In genomic region chr1:63524166-63524565, GRCh38 we compare ENCODE assay signal across 8 cellular contexts. TPM values are rescaled to one million over a fixed set of nuclear protein-coding genes. Genes with fewer than 3 reads are reported as not detected.
DNase-seq lines count a peak whose midpoint lies in the region; ATAC-seq and TF ChIP-seq lines count a peak whose summit lies in the region.

No MANE protein-coding gene starts in this region.

- H3K27me3 Mint-ChIP-seq in activated naive CD4-positive, alpha-beta T cell treated with anti-CD3 and anti-CD28 coated beads, Interleukin-2, amount 50 U/mL, for 24 hours: no peaks in the 10 kb centered on the region
- H3K27me3 Mint-ChIP-seq in activated naive CD8-positive, alpha-beta T cell treated with anti-CD3 and anti-CD28 coated beads, Interleukin-2, amount 10 ng/mL, durations not matched to agents 7 days and 5 days: no peaks in the 10 kb centered on the region
- H3K27me3 Mint-ChIP-seq in type B pancreatic cell: no peaks in the 10 kb centered on the region

- no peak for DNase-seq in activated naive CD4-positive, alpha-beta T cell (lab: John Stamatoyannopoulos, UW)
- no peak for DNase-seq in activated naive CD8-positive, alpha-beta T cell treated with anti-CD3 and anti-CD28 coated beads, Interleukin-2, amount 10 ng/mL, durations not matched to agents 7 days and 5 days
- DNase-seq in type B pancreatic cell (ENCODE audit: extremely low spot score, unreplicated experiment): no peak
- no peak for DNase-seq in NCI-H2171 treated with DMSO at 0.1 percent for 48 hours (lab: John Stamatoyannopoulos, UW)
- DNase-seq in NOMO-1 treated with dmso at 0.1 percent for 144 hours (lab: John Stamatoyannopoulos, UW; ENCODE audit: unreplicated experiment): no peak

- POLR2A ChIA-PET in activated naive CD8-positive, alpha-beta T cell treated with anti-CD3 and anti-CD28 coated beads, Interleukin-2, amount 10 ng/mL, durations not matched to agents 7 days and 5 days (lab: Charles Lee): no interaction called here

- H3K27ac Mint-ChIP-seq in activated naive CD4-positive, alpha-beta T cell treated with anti-CD3 and anti-CD28 coated beads, Interleukin-2, amount 50 U/mL, for 24 hours: peak overlapping the region; percentile 74
- H3K27ac Mint-ChIP-seq in activated naive CD8-positive, alpha-beta T cell treated with anti-CD3 and anti-CD28 coated beads, Interleukin-2, amount 10 ng/mL, durations not matched to agents 7 days and 5 days: peak overlapping the region; percentile 91
- peak overlapping the region; percentile 96 for H3K27ac Mint-ChIP-seq in type B pancreatic cell

- no peaks in the 10 kb centered on the region for H3K9me3 Mint-ChIP-seq in activated naive CD4-positive, alpha-beta T cell treated with anti-CD3 and anti-CD28 coated beads, Interleukin-2, amount 50 U/mL, for 24 hours
- no peaks in the 10 kb centered on the region for H3K9me3 Mint-ChIP-seq in activated naive CD8-positive, alpha-beta T cell treated with anti-CD3 and anti-CD28 coated beads, Interleukin-2, amount 10 ng/mL, durations not matched to agents 7 days and 5 days
- no peaks in the 10 kb centered on the region for H3K9me3 Mint-ChIP-seq in type B pancreatic cell

- peak overlapping the region; percentile 94 for H3K4me3 Mint-ChIP-seq in activated naive CD4-positive, alpha-beta T cell treated with anti-CD3 and anti-CD28 coated beads, Interleukin-2, amount 50 U/mL, for 24 hours
- H3K4me3 Mint-ChIP-seq in activated naive CD8-positive, alpha-beta T cell treated with anti-CD3 and anti-CD28 coated beads, Interleukin-2, amount 10 ng/mL, durations not matched to agents 7 days and 5 days: peak overlapping the region; percentile 88
- H3K4me3 Mint-ChIP-seq in type B pancreatic cell: peak overlapping the region; percentile 96

- peaks cover 38% of the 10 kb centered on the region for H3K4me1 Mint-ChIP-seq in activated naive CD4-positive, alpha-beta T cell treated with anti-CD3 and anti-CD28 coated beads, Interleukin-2, amount 50 U/mL, for 24 hours
- H3K4me1 Mint-ChIP-seq in activated naive CD8-positive, alpha-beta T cell treated with anti-CD3 and anti-CD28 coated beads, Interleukin-2, amount 10 ng/mL, durations not matched to agents 7 days and 5 days: peaks cover 25% of the 10 kb centered on the region
- H3K4me1 Mint-ChIP-seq in type B pancreatic cell (ENCODE audit: unreplicated experiment): peaks cover 5% of the 10 kb centered on the region

- no peaks in the 10 kb centered on the region for H3K27me3 ChIP-seq in layer of hippocampus (ENCODE audit: control insufficient read depth, insufficient read depth, low read length)

- ATAC-seq in activated naive CD8-positive, alpha-beta T cell treated with anti-CD3 and anti-CD28 coated beads, Interleukin-2, amount 10 ng/mL, durations not matched to agents 7 days and 5 days (ENCODE audit: low read depth): no peak
- ATAC-seq in GM18511 (IDR thresholded peaks at IDR 0.05; ENCODE audit: unreplicated experiment): no peak

- H3K36me3 Mint-ChIP-seq in activated naive CD4-positive, alpha-beta T cell treated with anti-CD3 and anti-CD28 coated beads, Interleukin-2, amount 50 U/mL, for 24 hours: peaks cover 3% of the 10 kb centered on the region
- H3K36me3 Mint-ChIP-seq in activated naive CD8-positive, alpha-beta T cell treated with anti-CD3 and anti-CD28 coated beads, Interleukin-2, amount 10 ng/mL, durations not matched to agents 7 days and 5 days: peaks cover 1% of the 10 kb centered on the region
- no peaks in the 10 kb centered on the region for H3K36me3 Mint-ChIP-seq in type B pancreatic cell

- H3K27ac ChIP-seq in layer of hippocampus (ENCODE audit: low read depth, low read length): peak overlapping the region; percentile 98

- TF ChIP-seq CTCF in type B pancreatic cell (conservative IDR thresholded peaks at IDR 0.05): no peak

RNA-seq across cellular contexts. Expression of gene EFCAB7, which starts 0.8 kb away (rescaled TPM):
- total RNA-seq in activated naive CD8-positive, alpha-beta T cell treated with anti-CD3 and anti-CD28 coated beads, Interleukin-2, amount 10 ng/mL, durations not matched to agents 7 days and 5 days: 10 to 100 TPM in 1 of 2 experiments, 1 to 10 TPM in 1; 7.4 to 11.8 TPM
- 5.1 and 10.2 TPM in 2 replicates for total RNA-seq in type B pancreatic cell (ENCODE audit: low replicate concordance)

RNA-seq across cellular contexts. Expression of gene ITGB3BP, which starts 1.1 kb away (rescaled TPM):
- 10 to 100 TPM; 47.0 to 49.4 TPM for total RNA-seq in activated naive CD8-positive, alpha-beta T cell treated with anti-CD3 and anti-CD28 coated beads, Interleukin-2, amount 10 ng/mL, durations not matched to agents 7 days and 5 days
- 25.0 and 39.9 TPM in 2 replicates for total RNA-seq in type B pancreatic cell (ENCODE audit: low replicate concordance)
